ENCODE assay signal across 25 cellular contexts in genomic region chr21:33820371-33820770, GRCh38.
A peak's percentile ranks its signal among the peaks of the same experiment; 100 is the strongest.
DNase-seq lines count a peak whose midpoint lies in the region; ATAC-seq, FAIRE-seq and TF ChIP-seq lines count a peak whose summit lies in the region.
"Had no signal": no experiment of that assay in that cellular context is flagged by ENCODE, and none has a peak within 500 bp of the region (broad histone marks: within the 10 kb centered on the region; RNA-seq: fewer than 3 reads in every experiment).

No MANE protein-coding gene starts in this region.

- H3K4me1 ChIP-seq in hepatocyte (ENCODE audit: insufficient read depth) = no peaks in the 10 kb centered on the region

- TF ChIP-seq CTCF in nephron (IDR thresholded peaks at IDR 0.05; ENCODE audit: unreplicated experiment in 3 of 3) = no peak
- no peak for TF ChIP-seq CTCF in hepatocyte (IDR thresholded peaks at IDR 0.05; ENCODE audit: poor library complexity)

- no peaks in the 10 kb centered on the region for H3K9me2 ChIP-seq in hepatocyte (replicated peaks; ENCODE audit: insufficient read depth)

- peaks cover 15% of the 10 kb centered on the region for H3K36me3 ChIP-seq in SK-N-MC (ENCODE audit: insufficient read depth, low read length)
- H3K36me3 ChIP-seq in hepatocyte (replicated peaks; ENCODE audit: insufficient read depth, low read depth) = no peaks in the 10 kb centered on the region

- no peak overlapping the region for H2AFZ ChIP-seq in hepatocyte
- H2AFZ ChIP-seq: GM23248 had no signal

- H3K27ac Mint-ChIP-seq in nephron = peak overlapping the region; percentile 35 to 96 (median 59)
- H3K27ac Mint-ChIP-seq in activated CD8-positive, alpha-beta T cell treated with anti-CD3 and anti-CD28 coated beads, Interleukin-2, amount 10 ng/mL, durations not matched to agents 7 days and 5 days = no peak overlapping the region
- H3K27ac Mint-ChIP-seq: CD14-positive monocyte; CD4-positive, alpha-beta T cell; CD8-positive, alpha-beta memory T cell had no signal

- H3K36me3 Mint-ChIP-seq in nephron (ENCODE audit: low read depth) = peaks cover 51% of the 10 kb centered on the region
- H3K36me3 Mint-ChIP-seq in activated CD8-positive, alpha-beta T cell treated with anti-CD3 and anti-CD28 coated beads, Interleukin-2, amount 10 ng/mL, durations not matched to agents 7 days and 5 days (ENCODE audit: low read depth) = no peaks in the 10 kb centered on the region
- H3K36me3 Mint-ChIP-seq: CD8-positive, alpha-beta memory T cell had no signal

- POLR2A ChIA-PET in activated CD8-positive, alpha-beta T cell treated with anti-CD3 and anti-CD28 coated beads, Interleukin-2, amount 10 ng/mL, durations not matched to agents 7 days and 5 days (lab: Charles Lee) = interaction anchor here (0.7 kb wide), 1 partner anchor 22 kb away, joined by 4 read pairs; no protein-coding TSS in a partner anchor

- H3K9me3 Mint-ChIP-seq in nephron = no peaks in the 10 kb centered on the region
- H3K9me3 Mint-ChIP-seq in activated CD8-positive, alpha-beta T cell treated with anti-CD3 and anti-CD28 coated beads, Interleukin-2, amount 10 ng/mL, durations not matched to agents 7 days and 5 days (ENCODE audit: insufficient read depth) = no peaks in the 10 kb centered on the region
- H3K9me3 Mint-ChIP-seq: CD14-positive monocyte; CD4-positive, alpha-beta T cell; CD8-positive, alpha-beta memory T cell had no signal

- no peak overlapping the region for H3K4me2 ChIP-seq in hepatocyte
- H3K4me2 ChIP-seq: A549 had no signal

- no peaks in the 10 kb centered on the region for H3K27me3 Mint-ChIP-seq in nephron (ENCODE audit: low read depth)
- H3K27me3 Mint-ChIP-seq in activated CD8-positive, alpha-beta T cell treated with anti-CD3 and anti-CD28 coated beads, Interleukin-2, amount 10 ng/mL, durations not matched to agents 7 days and 5 days (ENCODE audit: low read depth) = peaks cover 2% of the 10 kb centered on the region
- H3K27me3 Mint-ChIP-seq: CD4-positive, alpha-beta T cell; CD8-positive, alpha-beta memory T cell had no signal

- H3K27ac ChIP-seq in SK-N-MC = 0 out of 2 replicates have a peak overlapping the region, but pooled peaks have one; percentile 18
- no peak overlapping the region for H3K27ac ChIP-seq in hepatocyte
- H3K27ac ChIP-seq: 22Rv1, A549, GM23248 had no signal

- H3K27me3 ChIP-seq in hepatocyte = no peaks in the 10 kb centered on the region
- H3K27me3 ChIP-seq: BE2C; BLaER1 treated with 17β-estradiol and CSF1 and Interleukin-3, amounts not matched to agents 10 nM and 100 nM had no signal

- H3K79me2 ChIP-seq in hepatocyte = no peaks in the 10 kb centered on the region

- CTCF ChIA-PET in activated CD8-positive, alpha-beta T cell treated with anti-CD3 and anti-CD28 coated beads, Interleukin-2, amount 10 ng/mL, durations not matched to agents 7 days and 5 days (lab: Charles Lee) = interaction anchor here (0.6 kb wide), 1 partner anchor 92 kb away, joined by 3 read pairs; no protein-coding TSS in a partner anchor

- H3K9me3 ChIP-seq in SK-N-MC (ENCODE audit: low read depth, low read length) (no peaks in the 10 kb centered on the region), hepatocyte (ENCODE audit: low read depth) (no peaks in the 10 kb centered on the region)
- H3K9me3 ChIP-seq: A549; BE2C; BLaER1 treated with 17β-estradiol and CSF1 and Interleukin-3, amounts not matched to agents 10 nM and 100 nM had no signal

- no peak overlapping the region for H3K4me3 Mint-ChIP-seq in nephron
- H3K4me3 Mint-ChIP-seq in activated CD8-positive, alpha-beta T cell treated with anti-CD3 and anti-CD28 coated beads, Interleukin-2, amount 10 ng/mL, durations not matched to agents 7 days and 5 days = no peak overlapping the region
- H3K4me3 Mint-ChIP-seq: CD14-positive monocyte; CD4-positive, alpha-beta T cell; CD8-positive, alpha-beta memory T cell had no signal

- DNase-seq in SK-N-MC (ENCODE audit: low read depth, low spot score) = no peak
- DNase-seq in activated CD8-positive, alpha-beta T cell treated with anti-CD3 and anti-CD28 coated beads, Interleukin-2, amount 10 ng/mL, durations not matched to agents 7 days and 5 days = no peak
- no peak for DNase-seq in hepatocyte (ENCODE audit: low spot score)
- no peak for DNase-seq in Right ventricle myocardium inferior (ENCODE audit: missing footprints)
- DNase-seq: ACHN; AML-193; BE2C; CD4-positive, alpha-beta T cell; CD8-positive, alpha-beta memory T cell; DMS 273 treated with DMSO at 0.1 percent for 48 hours; EL; GDM1; GM23248; H7; HCEC 1CT had no signal

- peaks cover 54% of the 10 kb centered on the region for H3K4me1 Mint-ChIP-seq in nephron
- H3K4me1 Mint-ChIP-seq in activated CD8-positive, alpha-beta T cell treated with anti-CD3 and anti-CD28 coated beads, Interleukin-2, amount 10 ng/mL, durations not matched to agents 7 days and 5 days (ENCODE audit: low read depth) = no peaks in the 10 kb centered on the region
- H3K4me1 Mint-ChIP-seq: CD8-positive, alpha-beta memory T cell had no signal

- ATAC-seq in activated CD8-positive, alpha-beta T cell treated with anti-CD3 and anti-CD28 coated beads, Interleukin-2, amount 10 ng/mL, durations not matched to agents 7 days and 5 days = no peak
- no peak for ATAC-seq in Right ventricle myocardium inferior
- ATAC-seq: A549, GM12878 had no signal

- H3K4me3 ChIP-seq in SK-N-MC (no peak overlapping the region), hepatocyte (no peak overlapping the region)
- H3K4me3 ChIP-seq: A549; BLaER1 treated with 17β-estradiol and CSF1 and Interleukin-3, amounts not matched to agents 10 nM and 100 nM; GM12878; GM23248 had no signal

- no peaks in the 10 kb centered on the region for H4K20me1 ChIP-seq in hepatocyte (ENCODE audit: insufficient read depth, poor library complexity, severe bottlenecking)
- H4K20me1 ChIP-seq: BLaER1 treated with 17β-estradiol and CSF1 and Interleukin-3, amounts not matched to agents 10 nM and 100 nM had no signal

- intact Hi-C loops in Right ventricle myocardium inferior (cut with DNase I) = no loop called here

- FAIRE-seq in A204.1 (lab: Jason Lieb, UNC) = peak; percentile 35
- FAIRE-seq: A549, D721Med, GM12878, GM19239, H1 had no signal

- no peak overlapping the region for H3K9ac ChIP-seq in SK-N-MC (ENCODE audit: insufficient read length)
- H3K9ac ChIP-seq: BLaER1 treated with 17β-estradiol and CSF1 and Interleukin-3, amounts not matched to agents 10 nM and 100 nM; GM23248 had no signal
